Comparison of ENCODE assay signal across 8 cellular contexts in the genomic region with DNA sequence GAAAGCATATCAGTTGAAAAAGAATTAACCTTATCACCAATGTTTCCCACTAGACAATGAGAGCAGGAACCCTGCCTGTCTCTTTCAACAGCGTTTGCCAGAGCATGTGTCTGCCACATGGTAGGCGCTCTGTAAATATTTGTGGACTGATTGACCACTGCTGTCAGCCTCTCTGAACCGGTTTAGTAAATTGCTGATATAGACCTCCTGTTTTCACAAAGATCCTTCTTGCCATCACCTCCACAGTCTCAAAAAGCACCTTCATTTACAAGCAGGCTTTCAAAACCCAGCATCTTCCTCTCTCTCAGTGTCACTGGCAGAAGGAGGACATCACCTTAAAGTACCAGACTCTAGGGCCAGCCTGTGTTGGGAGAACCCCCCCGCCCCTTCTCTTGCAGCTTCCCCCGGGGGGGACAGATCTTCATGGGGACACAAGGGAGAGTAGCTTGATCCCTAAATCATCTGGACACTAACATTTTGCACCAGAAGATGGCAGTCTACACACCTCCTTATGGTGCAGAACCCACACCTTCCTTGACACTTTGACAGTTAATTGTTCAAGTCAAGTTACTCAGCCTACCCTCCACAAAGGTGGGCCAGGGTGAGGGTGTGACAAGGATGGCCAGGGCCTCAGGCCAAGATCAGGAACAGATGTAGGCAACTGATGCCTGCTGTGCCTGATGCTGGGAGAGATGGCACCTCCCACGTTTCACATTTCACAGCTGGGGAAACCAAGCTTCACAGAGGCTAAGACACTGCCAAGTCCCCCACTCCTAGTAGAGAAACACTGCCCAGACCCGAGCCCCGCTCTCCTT. TPM values are rescaled to one million over a fixed set of nuclear protein-coding genes. Genes with fewer than 3 reads are reported as not detected.
DNase-seq lines count a peak whose midpoint lies in the region; ATAC-seq and TF ChIP-seq lines count a peak whose summit lies in the region.

No MANE protein-coding gene starts in this region.

- H3K18ac ChIP-seq in neuronal stem cell (ENCODE audit: low read length), result no peak overlapping the region

- no peak overlapping the region for H2BK120ac ChIP-seq in neuronal stem cell (ENCODE audit: low read depth, low read length)

- H3K9ac ChIP-seq in neuronal stem cell (ENCODE audit: low read depth, low read length, poor library complexity), result no peak overlapping the region

- H3K27me3 ChIP-seq in HL-60 (ENCODE audit: insufficient read depth, poor library complexity, severe bottlenecking) (no peaks in the 10 kb centered on the region), neuronal stem cell (ENCODE audit: control insufficient read depth in 3 of 3, insufficient read depth in 3 of 3, low read depth in 1 of 3, low read length in 3 of 3) (no peaks in the 10 kb centered on the region)

- H3K36me3 ChIP-seq in neuronal stem cell (replicated peaks in 1 of 2; ENCODE audit: control insufficient read depth in 2 of 2, insufficient read depth in 2 of 2, low read length in 2 of 2), result no peaks in the 10 kb centered on the region

- H3K9me3 ChIP-seq in neuronal stem cell (replicated peaks in 1 of 2; ENCODE audit: control insufficient read depth in 2 of 2, insufficient read depth in 1 of 2, low read depth in 1 of 2, low read length in 2 of 2), result no peaks in the 10 kb centered on the region

- H4K91ac ChIP-seq in neuronal stem cell (ENCODE audit: low read depth, low read length, poor library complexity), result no peak overlapping the region

- no CpG with 5 or more reads among the region's 8 CpGs for WGBS in neuronal stem cell (ENCODE audit: extremely low coverage in 2 of 2, insufficient read length in 2 of 2, insufficient replicate concordance in 1 of 2), 2 donors

- H2AK5ac ChIP-seq in neuronal stem cell (ENCODE audit: low read depth, low read length), result no peak overlapping the region

- H2BK5ac ChIP-seq in neuronal stem cell (ENCODE audit: low read length), result no peak overlapping the region

- H3K23ac ChIP-seq in neuronal stem cell (ENCODE audit: low read depth, low read length, poor library complexity), result no peak overlapping the region

- no peaks in the 10 kb centered on the region for H3K79me1 ChIP-seq in neuronal stem cell (ENCODE audit: low read depth, low read length)

- DNase-seq in Right ventricle myocardium inferior (ENCODE audit: missing footprints), result no peak
- no peak for DNase-seq in cardiac septum (ENCODE audit: low spot score)
- peak; percentile 71 to 72 for DNase-seq in HL-60 (ENCODE audit: low read depth in 1 of 2, low spot score in 1 of 2)
- peak; percentile 35 to 67 for DNase-seq in NOMO-1 (lab: John Stamatoyannopoulos, UW; ENCODE audit: unreplicated experiment in 2 of 2)
- DNase-seq in activated T-cell treated with anti-CD3 and anti-CD28 coated beads, Interleukin-2, amount 50 U/mL, for 48 hours, result peak; percentile 60 to 64
- DNase-seq in fibroblast of pulmonary artery (ENCODE audit: low read depth), result peak; percentile 79
- peak; percentile 43 for DNase-seq in neuronal stem cell (ENCODE audit: low spot score)
- no peak for DNase-seq in NCI-H128 (lab: John Stamatoyannopoulos, UW; ENCODE audit: unreplicated experiment)

- no peak overlapping the region for H3K4ac ChIP-seq in neuronal stem cell (ENCODE audit: low read length)

- no peak overlapping the region for H3K4me3 ChIP-seq in HL-60 (replicated peaks; ENCODE audit: insufficient read depth, low read length)
- no peak overlapping the region for H3K4me3 ChIP-seq in fibroblast of pulmonary artery (replicated peaks; ENCODE audit: low read depth, low read length)
- no peak overlapping the region for H3K4me3 ChIP-seq in neuronal stem cell (ENCODE audit: low read length in 2 of 2)

- H3K27ac ChIP-seq in HL-60 (replicated peaks) (no peak overlapping the region), neuronal stem cell (replicated peaks; ENCODE audit: low read length) (no peak overlapping the region)

- no peak overlapping the region for H2BK15ac ChIP-seq in neuronal stem cell (ENCODE audit: low read length)

- peak overlapping the region; percentile 83 for H2AFZ ChIP-seq in neuronal stem cell (ENCODE audit: low read length)

- H3K4me1 ChIP-seq in neuronal stem cell (ENCODE audit: control insufficient read depth in 2 of 2, insufficient read depth in 1 of 2, low read depth in 1 of 2, low read length in 2 of 2), result peaks cover 5 to 18% of the 10 kb centered on the region in 2 donors

- no peak overlapping the region for H3K14ac ChIP-seq in neuronal stem cell (ENCODE audit: low read length)

- no peak overlapping the region for H3K4me2 ChIP-seq in neuronal stem cell (ENCODE audit: insufficient read depth, low read length, poor library complexity, severe bottlenecking)

- intact Hi-C loops in Right ventricle myocardium inferior (cut with DNase I) (loop anchor here (5.0 kb wide), 1 partner anchor 131 kb away; a partner anchor contains a TSS), cardiac septum (cut with DNase I) (loop anchor here (2.0 kb wide), 1 partner anchor 134 kb away; no protein-coding TSS in a partner anchor)

- peak; percentile 85 for TF ChIP-seq CTCF in HL-60 (IDR thresholded peaks at IDR 0.05; ENCODE audit: insufficient read depth, low read length)
- peak; percentile 72 for TF ChIP-seq CTCF in fibroblast of pulmonary artery (IDR thresholded peaks at IDR 0.05; ENCODE audit: low read length, missing control alignments)

- H2BK12ac ChIP-seq in neuronal stem cell (ENCODE audit: low read length), result no peak overlapping the region

- ATAC-seq in Right ventricle myocardium inferior, result peak; percentile 70

- H4K8ac ChIP-seq in neuronal stem cell (ENCODE audit: low read depth, low read length), result no peak overlapping the region

RNA-seq across cellular contexts. Expression of a gene that starts 37.8 kb away (rescaled TPM):
- total RNA-seq in Right ventricle myocardium inferior, result 13.7 TPM
- total RNA-seq in cardiac septum, result 16.2 TPM
- 45.2 TPM for polyA plus RNA-seq in neuronal stem cell (2013, experiment 1 of 2)
- 48.2 TPM for polyA plus RNA-seq in neuronal stem cell (2013, experiment 2 of 2)

Comparison
In these comparisons a context has a peak if more than half of its experiments do, and no peak if none do; other contexts are left out.
1. DNase-seq: peak in HL-60 (2 of 2), NOMO-1 (2 of 2), activated T-cell treated with anti-CD3 and anti-CD28 coated beads, Interleukin-2, amount 50 U/mL, for 48 hours (2 of 2), fibroblast of pulmonary artery (single experiment) and neuronal stem cell (single experiment); none in Right ventricle myocardium inferior (single experiment), cardiac septum (single experiment) and NCI-H128 (single experiment).